1 cellular context compared by ENCODE assay signal in genomic region chr3:72043212-72044133, GRCh38.
TF ChIP-seq lines count a peak whose summit lies in the region.

No MANE protein-coding gene starts in this region.

TF ChIP-seq in HepG2, 621 proteins besides CTCF, POLR2A, EP300 and RAD21 (continued from another document):
- no peak for TF ChIP-seq REST (IDR thresholded peaks at IDR 0.05; ENCODE audit: borderline replicate concordance in 1 of 2, low read depth in 1 of 2, low read length in 2 of 2)
- no peak for TF ChIP-seq ZFP36 (IDR thresholded peaks at IDR 0.05; ENCODE audit: borderline replicate concordance, low read depth, low read length, partially characterized antibody)
- TF ChIP-seq BRF2 (CRISPR knock-in tag; IDR thresholded peaks at IDR 0.05): no peak
- TF ChIP-seq HDAC2 (CRISPR knock-in tag; IDR thresholded peaks at IDR 0.05): no peak
- TF ChIP-seq RFX3 (CRISPR knock-in tag; IDR thresholded peaks at IDR 0.05): no peak
- TF ChIP-seq JUNB (CRISPR knock-in tag; IDR thresholded peaks at IDR 0.05; ENCODE audit: borderline replicate concordance): no peak
